In the genomic region with DNA sequence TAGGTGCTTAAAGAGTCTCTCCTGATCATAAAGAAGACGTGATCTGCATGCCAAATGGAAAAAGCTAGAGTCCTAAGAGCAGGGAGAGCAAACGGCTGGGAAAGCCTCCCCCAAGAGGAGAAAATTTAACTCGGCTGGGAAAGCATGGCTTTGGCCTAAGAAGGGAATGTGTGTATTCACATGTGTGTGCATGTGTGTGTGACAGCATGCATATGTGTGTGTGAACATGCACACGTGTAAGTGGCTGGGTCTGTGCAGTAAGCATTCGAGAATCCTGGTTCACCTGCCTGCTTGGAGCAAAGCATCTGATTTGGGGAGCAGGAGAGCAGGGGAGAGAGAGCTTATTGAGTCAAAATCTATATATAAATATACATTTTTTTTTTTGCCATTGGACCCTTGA, we compare ENCODE assay signal across 10 cellular contexts. TPM values are rescaled to one million over a fixed set of nuclear protein-coding genes. Genes with fewer than 3 reads are reported as not detected.
"Had no signal": no experiment of that assay in that cellular context is flagged by ENCODE, and none has a peak within 500 bp of the region (broad histone marks: within the 10 kb centered on the region; RNA-seq: fewer than 3 reads in every experiment).

No MANE protein-coding gene starts in this region.

- H3K4me3 Mint-ChIP-seq: HFFc6 had no signal

- H3K9ac ChIP-seq: GM23248 had no signal

- H3K9me3 ChIP-seq: HAP-1 had no signal

- H3K4me3 ChIP-seq: GM23248, HAP-1, K562 had no signal

- H3K9me3 Mint-ChIP-seq: HFFc6 had no signal

- H3K27ac Mint-ChIP-seq: HFFc6 had no signal

- DNase-seq: GM23248, GOT3, H7, HFFc6, IMR-90, KG1 had no signal

- H3K36me3 ChIP-seq: HAP-1 had no signal

- H2AFZ ChIP-seq: GM23248 had no signal

- ATAC-seq: HCT116, K562 had no signal

- H3K27ac ChIP-seq: GM23248, HL-60 had no signal

- FAIRE-seq: K562 had no signal

RNA-seq across cellular contexts. Expression of gene BCL11A, which starts 30.1 kb away (rescaled TPM):
- polyA plus RNA-seq: K562 had no signal
